Comparison of ENCODE assay signal across 11 cellular contexts in the genomic region with DNA sequence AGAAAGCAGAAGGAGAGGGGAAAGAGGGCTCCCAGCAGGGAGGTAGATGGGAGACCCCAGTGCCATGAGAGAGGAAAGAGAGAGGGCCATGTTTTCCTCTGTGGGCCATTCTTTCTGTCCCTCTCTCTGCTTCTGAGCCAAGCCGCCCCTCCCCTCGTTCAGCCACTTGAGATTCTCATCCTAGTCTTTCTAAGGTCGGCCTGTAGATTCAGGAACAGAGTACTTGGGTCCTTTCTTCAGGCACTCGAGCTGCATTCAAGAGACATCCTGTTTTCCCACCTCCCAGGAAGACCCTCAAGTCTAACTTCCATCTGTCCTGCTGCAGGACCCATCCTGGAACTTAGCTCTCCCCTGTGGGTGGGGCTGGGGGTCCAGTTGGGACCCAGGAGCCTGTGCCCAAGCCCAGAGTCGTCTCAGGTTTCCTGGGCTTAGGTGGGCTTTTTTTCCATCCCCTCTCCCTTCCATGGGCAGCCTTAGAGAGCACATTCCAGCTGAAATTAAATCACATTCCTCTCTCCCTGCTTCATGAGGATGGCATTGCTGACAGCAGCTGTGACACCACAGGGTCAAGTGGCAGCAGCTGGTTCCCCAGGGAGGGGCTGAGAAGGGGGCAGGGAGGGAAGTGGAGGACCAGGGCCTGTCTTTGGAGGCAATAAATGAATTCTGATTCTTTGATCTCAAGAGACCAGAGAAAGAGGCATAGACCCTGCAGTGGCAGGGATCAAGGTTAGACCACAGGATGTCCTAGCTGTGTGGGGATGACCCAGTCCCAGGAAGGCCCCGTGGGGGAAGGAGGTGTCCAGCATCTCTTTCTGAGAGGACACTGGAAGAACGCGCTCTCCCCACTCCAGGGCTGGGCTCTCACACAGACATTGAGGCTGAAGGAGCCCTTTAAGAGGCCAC. TPM values are rescaled to one million over a fixed set of nuclear protein-coding genes. Genes with fewer than 3 reads are reported as not detected.
DNase-seq lines count a peak whose midpoint lies in the region; ATAC-seq and TF ChIP-seq lines count a peak whose summit lies in the region.
"Had no signal": no experiment of that assay in that cellular context is flagged by ENCODE, and none has a peak within 500 bp of the region (broad histone marks: within the 10 kb centered on the region; RNA-seq: fewer than 3 reads in every experiment).

No MANE protein-coding gene starts in this region.

- 61% methylated on average over 8 of the region's 8 CpGs for WGBS in esophagus, 2 donors

- intact Hi-C loops in CD14-positive monocyte (cut with micrococcal nuclease), result loop anchor here in 1 of 2 donors (5.0 kb wide), 1 partner anchor 63 kb away; the partner anchor contains the start of genes ISG20L2 and METTL25B

- H3K4me3 Mint-ChIP-seq in nephron progenitor cell (peak overlapping the region; percentile 48), CD14-positive monocyte (peak overlapping the region in 1 of 2 donors; percentile 79)

- H3K27ac Mint-ChIP-seq in nephron progenitor cell, result peak overlapping the region; percentile 81
- H3K27ac Mint-ChIP-seq in CD14-positive monocyte, result peak overlapping the region in 1 of 7 donors; percentile 8

- peak; percentile 52 for DNase-seq in AG10803 (ENCODE audit: low read depth)
- DNase-seq in M059J (ENCODE audit: low read depth), result peak; percentile 41
- DNase-seq in nephron progenitor cell, result peak; percentile 64
- no peak for DNase-seq in foreskin melanocyte
- DNase-seq in NCI-H774 (lab: John Stamatoyannopoulos, UW), result no peak
- DNase-seq in CD14-positive monocyte (ENCODE audit: low spot score), result no peak
- DNase-seq: activated CD4-positive, alpha-beta T cell treated with anti-CD3 and anti-CD28 coated beads, Interleukin-2, amount 50 U/mL, for 4 hours; NCI-H1092 had no signal

- ATAC-seq in GM21381 (IDR thresholded peaks at IDR 0.05; ENCODE audit: unreplicated experiment), result no peak

- H3K4me1 Mint-ChIP-seq in nephron progenitor cell (peaks cover 98% of the 10 kb centered on the region), CD14-positive monocyte (peaks cover 62% of the 10 kb centered on the region)

- peak overlapping the region; percentile 35 to 57 for H3K27ac ChIP-seq in esophagus (ENCODE audit: low read depth in 2 of 2, low read length in 1 of 2)

- peaks cover 8 to 22% of the 10 kb centered on the region in 2 donors for H3K4me1 ChIP-seq in esophagus (ENCODE audit: control insufficient read depth in 2 of 2, insufficient read depth in 2 of 2, low read length in 1 of 2)

- H3K27me3 ChIP-seq in esophagus (ENCODE audit: control insufficient read depth in 1 of 2, insufficient read depth in 2 of 2, low read length in 2 of 2), result no peaks in the 10 kb centered on the region

- H3K9me3 ChIP-seq in esophagus (ENCODE audit: control insufficient read depth in 2 of 2, insufficient read depth in 1 of 2, low read depth in 1 of 2, low read length in 1 of 2), result no peaks in the 10 kb centered on the region

- H3K36me3 Mint-ChIP-seq in nephron progenitor cell (ENCODE audit: low read depth) (no peaks in the 10 kb centered on the region), CD14-positive monocyte (no peaks in the 10 kb centered on the region)

- TF ChIP-seq CTCF in AG10803 (conservative IDR thresholded peaks at IDR 0.05; ENCODE audit: low read length) (no peak), nephron progenitor cell (IDR thresholded peaks at IDR 0.05) (no peak), CD14-positive monocyte (IDR thresholded peaks at IDR 0.05) (no peak)

- H3K9me3 Mint-ChIP-seq in nephron progenitor cell (no peaks in the 10 kb centered on the region), CD14-positive monocyte (peaks cover 0 to 1% (median 0%) of the 10 kb centered on the region in 7 donors)

- H3K4me3 ChIP-seq in AG10803 (ENCODE audit: low read length) (no peak overlapping the region), esophagus (ENCODE audit: low read depth in 1 of 2, low read length in 2 of 2) (no peak overlapping the region)

- no peaks in the 10 kb centered on the region for H3K36me3 ChIP-seq in esophagus (ENCODE audit: control insufficient read depth in 2 of 2, insufficient read depth in 2 of 2, low read length in 1 of 2)

- H3K27me3 Mint-ChIP-seq in nephron progenitor cell (ENCODE audit: low read depth, poor library complexity) (peaks cover 11% of the 10 kb centered on the region), CD14-positive monocyte (ENCODE audit: low read depth in 3 of 3) (peaks cover 16 to 36% (median 21%) of the 10 kb centered on the region in 3 donors)

RNA-seq across cellular contexts. Expression of gene NES, which starts 12.9 kb away (rescaled TPM):
- total RNA-seq in M059J (2014; rRNA removed; shearing (Covaris generic)), result 0.02 and 0.37 TPM in 2 replicates
- 1 to 10 TPM; 2.4 to 3.0 TPM for polyA plus RNA-seq in esophagus
- not detected for polyA plus RNA-seq in CD14-positive monocyte

RNA-seq across cellular contexts. Expression of gene BCAN, which starts 22.4 kb away (rescaled TPM):
- total RNA-seq in M059J (2014; rRNA removed; shearing (Covaris generic)), result not detected in 2 replicates
- polyA plus RNA-seq in esophagus (under 1 TPM; 0.01 to 0.04 TPM), CD14-positive monocyte (not detected)
- total RNA-seq: Calu3 had no signal

RNA-seq across cellular contexts. Expression of gene CRABP2, which starts 41.1 kb away (rescaled TPM):
- total RNA-seq in M059J (2014; rRNA removed; shearing (Covaris generic)), result 21.1 and 31.9 TPM in 2 replicates
- polyA plus RNA-seq in esophagus, result 1,000 to 10,000 TPM; 1,310 to 1,799 TPM
- polyA plus RNA-seq in CD14-positive monocyte, result under 1 TPM in 1 of 2 donors, not detected in 1; 0.23 TPM

RNA-seq across cellular contexts. Expression of gene HAPLN2, which starts 45.1 kb away (rescaled TPM):
- not detected in 2 replicates for total RNA-seq in M059J (2014; rRNA removed; shearing (Covaris generic))
- under 1 TPM; 0.14 to 0.28 TPM for polyA plus RNA-seq in esophagus
- polyA plus RNA-seq in CD14-positive monocyte, result not detected
- total RNA-seq: Calu3 had no signal

Comparison
In these comparisons a context has a peak if more than half of its experiments do, and no peak if none do; other contexts are left out.
1. DNase-seq: peak in AG10803 (single experiment), M059J (single experiment) and nephron progenitor cell (single experiment); none in foreskin melanocyte (single experiment), NCI-H774 (single experiment) and CD14-positive monocyte (single experiment).
2. RNA of gene CRABP2, which starts 41.1 kb away (polyA plus RNA-seq): 1,310 to 1,799 TPM in esophagus; 0.23 TPM in CD14-positive monocyte; every median in the first group is over 1,000 times any median in the second.